9 cellular contexts compared by ENCODE assay signal in the genomic region with DNA sequence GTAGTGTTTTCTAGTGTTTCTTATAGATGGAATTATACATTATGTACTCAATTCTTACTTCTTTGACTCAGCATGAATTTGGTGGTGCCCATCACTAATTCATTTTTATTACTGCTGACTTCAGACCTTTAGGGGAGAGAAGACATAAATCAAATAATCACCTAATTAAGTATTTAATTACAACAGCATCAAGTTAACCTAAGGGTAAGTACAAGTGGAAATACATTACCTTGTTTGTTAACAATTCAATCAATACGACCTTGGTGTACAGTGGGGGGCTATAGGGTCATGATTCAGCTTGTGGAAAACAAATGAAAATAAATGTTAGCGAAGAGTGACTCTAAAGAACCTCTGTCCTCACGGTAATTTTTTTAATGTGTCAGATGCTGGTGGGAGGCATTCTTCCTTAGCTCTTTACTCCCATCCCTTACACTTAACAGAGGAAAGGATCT. TPM values are rescaled to one million over a fixed set of nuclear protein-coding genes. Genes with fewer than 3 reads are reported as not detected.
DNase-seq lines count a peak whose midpoint lies in the region; ATAC-seq and TF ChIP-seq lines count a peak whose summit lies in the region.
"Had no signal": no experiment of that assay in that cellular context is flagged by ENCODE, and none has a peak within 500 bp of the region (broad histone marks: within the 10 kb centered on the region; RNA-seq: fewer than 3 reads in every experiment).

No MANE protein-coding gene starts in this region.

- H2AFZ ChIP-seq in fibroblast of lung (ENCODE audit: low read length) = peak overlapping the region; percentile 87

- H3K79me2 ChIP-seq in fibroblast of lung (ENCODE audit: control insufficient read depth, insufficient read depth, low read length) = peaks cover 40% of the 10 kb centered on the region

- no peak for ATAC-seq in psoas muscle
- ATAC-seq in sciatic nerve = no peak
- ATAC-seq in HG03469 (IDR thresholded peaks at IDR 0.05; ENCODE audit: unreplicated experiment) = no peak
- no peak for ATAC-seq in GM18520 (IDR thresholded peaks at IDR 0.05; ENCODE audit: unreplicated experiment)
- ATAC-seq in GM18498 (IDR thresholded peaks at IDR 0.05; ENCODE audit: unreplicated experiment) = no peak

- H3K4me3 ChIP-seq in SK-N-MC = peak overlapping the region; percentile 83
- H3K4me3 ChIP-seq in fibroblast of lung (replicated peaks in 1 of 4; ENCODE audit: control extremely low read depth in 1 of 4, insufficient read depth in 1 of 4, low read depth in 3 of 4, low read length in 4 of 4) = peak overlapping the region; percentile 50 to 94 (median 72)
- peak overlapping the region; percentile 91 for H3K4me3 ChIP-seq in psoas muscle

- DNase-seq in SK-N-MC (ENCODE audit: low read depth, low spot score) (no peak), fibroblast of lung (ENCODE audit: low read depth in 2 of 2) (peak in 1 of 2 donors; percentile 1), psoas muscle (no peak), sciatic nerve (ENCODE audit: low spot score) (no peak)
- DNase-seq: occipital lobe had no signal

- H3K36me3 ChIP-seq in ES-I3 (ENCODE audit: insufficient read depth, low read length) (no peaks in the 10 kb centered on the region), SK-N-MC (ENCODE audit: insufficient read depth, low read length) (no peaks in the 10 kb centered on the region), fibroblast of lung (ENCODE audit: control insufficient read depth, insufficient read depth, low read length) (no peaks in the 10 kb centered on the region), psoas muscle (ENCODE audit: insufficient read depth in 1 of 2, low read depth in 1 of 2) (peaks cover 0 to 17% of the 10 kb centered on the region in 2 donors)

- no peak overlapping the region for H3K27ac ChIP-seq in SK-N-MC
- H3K27ac ChIP-seq in fibroblast of lung (ENCODE audit: insufficient read depth, low read length) = peak overlapping the region; percentile 43
- peak overlapping the region; percentile 99 for H3K27ac ChIP-seq in psoas muscle

- peak overlapping the region; percentile 90 for H3K4me2 ChIP-seq in fibroblast of lung (ENCODE audit: extremely low read depth, insufficient read depth, low read length)

- H3K9me3 ChIP-seq in ES-I3 (ENCODE audit: control insufficient read depth, insufficient read depth, low read length) (no peaks in the 10 kb centered on the region), SK-N-MC (ENCODE audit: low read depth, low read length) (no peaks in the 10 kb centered on the region), fibroblast of lung (ENCODE audit: control insufficient read depth, insufficient read depth, low read depth, low read length) (no peaks in the 10 kb centered on the region), psoas muscle (no peaks in the 10 kb centered on the region)

- H4K20me1 ChIP-seq in fibroblast of lung (ENCODE audit: control insufficient read depth, extremely low read depth, insufficient read depth, low read length) = peaks cover 2% of the 10 kb centered on the region

- peaks cover 9% of the 10 kb centered on the region; the same call in 1 of the 2 replicates for H3K4me1 ChIP-seq in ES-I3 (ENCODE audit: insufficient read depth, low read length)
- H3K4me1 ChIP-seq in fibroblast of lung (ENCODE audit: control insufficient read depth, extremely low read depth, insufficient read depth, low read length) = peaks cover 3% of the 10 kb centered on the region
- H3K4me1 ChIP-seq in psoas muscle = peaks cover 15% of the 10 kb centered on the region

- peak overlapping the region; percentile 65 for H3K9ac ChIP-seq in ES-I3 (ENCODE audit: low read depth, low read length)
- H3K9ac ChIP-seq in SK-N-MC (ENCODE audit: insufficient read length) = peak overlapping the region; percentile 73
- H3K9ac ChIP-seq in fibroblast of lung (ENCODE audit: insufficient read depth, low read length) = peak overlapping the region; percentile 92

- H3K27me3 ChIP-seq in fibroblast of lung (ENCODE audit: control insufficient read depth, insufficient read depth, low read length) = no peaks in the 10 kb centered on the region
- no peaks in the 10 kb centered on the region for H3K27me3 ChIP-seq in psoas muscle (ENCODE audit: insufficient read depth in 3 of 3, low read length in 2 of 3)

- WGBS in psoas muscle, 3 donors = 5 to 10% (median 9%) methylated on average over 3 of the region's 3 CpGs

- TF ChIP-seq CTCF in fibroblast of lung (conservative IDR thresholded peaks at IDR 0.05 in 1 of 2, IDR thresholded peaks at IDR 0.05 in 1 of 2; ENCODE audit: low read depth in 1 of 2, low read length in 2 of 2) (no peak), psoas muscle (IDR thresholded peaks at IDR 0.05) (no peak)

- intact Hi-C loops in psoas muscle (cut with DNase I) (loop anchor here (10.0 kb wide), 3 partner anchors 281 to 1039 kb away; no protein-coding TSS in a partner anchor), sciatic nerve (cut with DNase I) (no loop called here)

RNA-seq across cellular contexts. Expression of a gene that starts 0.5 kb away (rescaled TPM):
- 38.0 and 39.0 TPM in 2 replicates for total RNA-seq in fibroblast of lung
- 21.1 and 25.9 TPM in 2 replicates for polyA plus RNA-seq in fibroblast of lung
- 13.0 and 16.2 TPM in 2 replicates for polyA plus RNA-seq in fibroblast of lung (2012)
- 2.1 and 12.8 TPM in 2 replicates for polyA minus RNA-seq in fibroblast of lung (ENCODE audit: low replicate concordance)
- total RNA-seq in psoas muscle = 10 to 100 TPM; 22.4 to 42.7 (median 27.3) TPM
- 10 to 100 TPM; 15.2 to 28.0 (median 20.5) TPM for polyA plus RNA-seq in psoas muscle
- 68.4 TPM for total RNA-seq in sciatic nerve
